22 cellular contexts compared by ENCODE assay signal in genomic region chr5:31748502-31749172, GRCh38.
"Had no signal": no experiment of that assay in that cellular context is flagged by ENCODE, and none has a peak within 500 bp of the region (broad histone marks: within the 10 kb centered on the region; RNA-seq: fewer than 3 reads in every experiment).

No MANE protein-coding gene starts in this region.

- H3K4me1 Mint-ChIP-seq: activated CD4-positive, alpha-beta T cell treated with anti-CD3 and anti-CD28 coated beads, Interleukin-2, amount 10 ng/mL, durations not matched to agents 24 days and 14 days; activated CD8-positive, alpha-beta memory T cell treated with anti-CD3 and anti-CD28 coated beads, Interleukin-2, amount 10 ng/mL, durations not matched to agents 7 days and 5 days; activated naive CD4-positive, alpha-beta T cell treated with anti-CD3 and anti-CD28 coated beads, Interleukin-2, amount 50 U/mL, for 24 hours had no signal

- H3K9me3 ChIP-seq: breast epithelium had no signal

- H3K27ac ChIP-seq: breast epithelium had no signal

- H3K36me3 Mint-ChIP-seq: activated CD8-positive, alpha-beta memory T cell treated with anti-CD3 and anti-CD28 coated beads, Interleukin-2, amount 10 ng/mL, durations not matched to agents 7 days and 5 days; activated naive CD4-positive, alpha-beta T cell treated with anti-CD3 and anti-CD28 coated beads, Interleukin-2, amount 50 U/mL, for 24 hours; WTC11 had no signal

- H3K9me3 Mint-ChIP-seq: activated CD4-positive, alpha-beta T cell treated with anti-CD3 and anti-CD28 coated beads, Interleukin-2, amount 10 ng/mL, durations not matched to agents 24 days and 14 days; activated naive CD4-positive, alpha-beta T cell treated with anti-CD3 and anti-CD28 coated beads, Interleukin-2, amount 50 U/mL, for 24 hours; activated T-cell treated with anti-CD3 and anti-CD28 coated beads, Interleukin-2, amount 50 U/mL, for 24 hours; activated T-helper 1 cell treated with anti-CD3 and anti-CD28 coated beads, Interleukin-12 subunit alpha, Interleukin-12 subunit beta, Interleukin-2, Interleukin-4 antibody, amounts not matched to agents 30 ng/mL and 10 ng/mL and 1 ng/mL, durations not matched to agents 14 hours and 24 hours and 36 hours had no signal

- DNase-seq: activated CD4-positive, alpha-beta T cell treated with anti-CD3 and anti-CD28 coated beads, Interleukin-2, amount 10 ng/mL, durations not matched to agents 24 days and 14 days; activated CD4-positive, alpha-beta T cell treated with anti-CD3 and anti-CD28 coated beads, Interleukin-2, amount 50 U/mL, for 48 hours; activated CD4-positive, CD25-positive, alpha-beta regulatory T cell treated with anti-CD3 and anti-CD28 coated beads, Interleukin-2, amount 50 U/mL, for 72 hours; activated CD8-positive, alpha-beta memory T cell treated with anti-CD3 and anti-CD28 coated beads, Interleukin-2, amount 10 ng/mL, durations not matched to agents 7 days and 5 days; activated effector memory CD4-positive, alpha-beta T cell treated with Interleukin-2 at 50 U/mL for 16 hours; activated naive CD4-positive, alpha-beta T cell; activated T-cell treated with anti-CD3 and anti-CD28 coated beads, Interleukin-2, amount 50 U/mL, for 24 hours; aorta; MM.1S; NCI-H1105 treated with DMSO at 0.1 percent for 48 hours; NCI-H1436 treated with DMSO at 0.1 percent for 48 hours; NCI-H187; NCI-H2081; NCI-H446; NCI-H524; SIG-M5; T-helper 17 cell; T-helper 9 cell had no signal

- H3K4me3 Mint-ChIP-seq: activated CD4-positive, alpha-beta T cell treated with anti-CD3 and anti-CD28 coated beads, Interleukin-2, amount 10 ng/mL, durations not matched to agents 24 days and 14 days; activated CD8-positive, alpha-beta memory T cell treated with anti-CD3 and anti-CD28 coated beads, Interleukin-2, amount 10 ng/mL, durations not matched to agents 7 days and 5 days; activated naive CD4-positive, alpha-beta T cell treated with anti-CD3 and anti-CD28 coated beads, Interleukin-2, amount 50 U/mL, for 24 hours; activated T-cell treated with anti-CD3 and anti-CD28 coated beads, Interleukin-2, amount 50 U/mL, for 24 hours; activated T-helper 1 cell treated with anti-CD3 and anti-CD28 coated beads, Interleukin-12 subunit alpha, Interleukin-12 subunit beta, Interleukin-2, Interleukin-4 antibody, amounts not matched to agents 30 ng/mL and 10 ng/mL and 1 ng/mL, durations not matched to agents 14 hours and 24 hours and 36 hours; T-helper 17 cell; WTC11 had no signal

- H3K27me3 Mint-ChIP-seq: activated CD4-positive, alpha-beta T cell treated with anti-CD3 and anti-CD28 coated beads, Interleukin-2, amount 10 ng/mL, durations not matched to agents 24 days and 14 days; activated CD8-positive, alpha-beta memory T cell treated with anti-CD3 and anti-CD28 coated beads, Interleukin-2, amount 10 ng/mL, durations not matched to agents 7 days and 5 days; activated naive CD4-positive, alpha-beta T cell treated with anti-CD3 and anti-CD28 coated beads, Interleukin-2, amount 50 U/mL, for 24 hours; activated T-cell treated with anti-CD3 and anti-CD28 coated beads, Interleukin-2, amount 50 U/mL, for 24 hours; T-helper 17 cell had no signal

- H3K4me3 ChIP-seq: breast epithelium had no signal

- H3K36me3 ChIP-seq: breast epithelium had no signal

- H3K4me1 ChIP-seq: breast epithelium had no signal

- ATAC-seq: activated CD8-positive, alpha-beta memory T cell treated with anti-CD3 and anti-CD28 coated beads, Interleukin-2, amount 10 ng/mL, durations not matched to agents 7 days and 5 days; T-helper 17 cell; WTC11 had no signal

- H3K27ac Mint-ChIP-seq: activated CD4-positive, alpha-beta T cell treated with anti-CD3 and anti-CD28 coated beads, Interleukin-2, amount 10 ng/mL, durations not matched to agents 24 days and 14 days; activated CD8-positive, alpha-beta memory T cell treated with anti-CD3 and anti-CD28 coated beads, Interleukin-2, amount 10 ng/mL, durations not matched to agents 7 days and 5 days; activated naive CD4-positive, alpha-beta T cell treated with anti-CD3 and anti-CD28 coated beads, Interleukin-2, amount 50 U/mL, for 24 hours; activated T-cell treated with anti-CD3 and anti-CD28 coated beads, Interleukin-2, amount 50 U/mL, for 24 hours; activated T-helper 1 cell treated with anti-CD3 and anti-CD28 coated beads, Interleukin-12 subunit alpha, Interleukin-12 subunit beta, Interleukin-2, Interleukin-4 antibody, amounts not matched to agents 30 ng/mL and 10 ng/mL and 1 ng/mL, durations not matched to agents 14 hours and 24 hours and 36 hours; T-helper 17 cell; WTC11 had no signal

- H3K27me3 ChIP-seq: breast epithelium had no signal
